In the genomic region with DNA sequence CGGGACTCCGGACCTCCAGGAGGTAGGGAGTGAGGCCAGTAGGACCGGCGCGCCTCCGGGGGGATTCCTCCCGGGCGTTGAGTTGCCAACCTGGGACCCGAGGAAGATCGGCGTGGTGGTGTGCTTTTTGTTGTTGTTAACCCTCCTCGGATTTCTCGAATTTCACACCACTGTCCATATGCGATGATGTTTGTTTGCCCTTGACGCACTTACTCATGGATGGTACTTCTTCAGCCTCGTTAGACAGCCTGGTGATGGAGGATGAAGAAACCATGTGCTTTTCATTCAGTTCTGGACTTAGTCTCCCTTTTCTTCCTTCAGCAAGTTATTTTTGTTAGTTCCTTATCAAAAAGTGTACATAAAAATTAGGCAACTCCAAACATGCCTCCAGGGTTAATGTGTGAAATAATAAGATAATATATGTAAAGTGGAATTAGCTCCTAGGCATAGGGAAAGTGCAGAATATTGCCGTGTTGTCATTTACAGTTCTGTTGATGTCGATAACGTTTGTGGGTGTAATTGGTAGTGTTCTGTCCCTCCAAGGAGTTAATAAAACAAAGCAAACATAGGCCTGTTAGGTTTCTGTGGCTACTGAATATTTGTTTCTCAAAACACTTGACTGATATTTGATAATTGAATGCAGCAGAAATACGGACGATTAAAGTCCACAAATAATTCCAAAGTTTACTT, we compare ENCODE assay signal across 8 cellular contexts. TPM values are rescaled to one million over a fixed set of nuclear protein-coding genes. Genes with fewer than 3 reads are reported as not detected.
DNase-seq lines count a peak whose midpoint lies in the region; ATAC-seq and TF ChIP-seq lines count a peak whose summit lies in the region.
"Not testable (repeated sequence)": the region's sequence is repeated elsewhere in the genome, so short reads cannot be mapped to it uniquely, and the experiment has no call there.

No MANE protein-coding gene starts in this region.

- not testable (repeated sequence) for H4K20me1 ChIP-seq in HCT116 (ENCODE audit: insufficient read depth)

- not testable (repeated sequence) for H3K9me3 Mint-ChIP-seq in T-cell

- H3K14ac ChIP-seq in mesenchymal stem cell (ENCODE audit: low read length in 2 of 2) = peak overlapping the region in 1 of 2 experiments; percentile 97

- not testable (repeated sequence) for H2BK120ac ChIP-seq in mesenchymal stem cell (ENCODE audit: low read depth, low read length)

- H4K91ac ChIP-seq in mesenchymal stem cell (ENCODE audit: low read length) = not testable (repeated sequence)

- H3K4me3 Mint-ChIP-seq in T-cell = peak overlapping the region; percentile 98 to 99 (median 99)

- H3K27ac Mint-ChIP-seq in T-cell = peak overlapping the region; percentile 99

- not testable (repeated sequence) for H3K4ac ChIP-seq in mesenchymal stem cell (ENCODE audit: low read depth in 1 of 2, low read length in 2 of 2)

- TF ChIP-seq RAD21 in HCT116 (IDR thresholded peaks at IDR 0.05; ENCODE audit: low read depth) = not testable (repeated sequence)

- H3K9ac ChIP-seq in HCT116 (ENCODE audit: low read length) (peak overlapping the region; percentile 94), mesenchymal stem cell (ENCODE audit: low read length) (peak overlapping the region; percentile 100)

- H3K79me1 ChIP-seq in mesenchymal stem cell (replicated peaks; ENCODE audit: low read length, poor library complexity, severe bottlenecking) = not testable (repeated sequence)

- peak overlapping the region; percentile 75 for H4K8ac ChIP-seq in mesenchymal stem cell (ENCODE audit: low read length)

- ATAC-seq in HCT116 = peak; percentile 1; the same call in 1 of the 2 replicates
- peak; percentile 4 to 8 (median 6) for ATAC-seq in T-cell (replicated peaks in 1 of 4)
- ATAC-seq in body of pancreas = not testable (repeated sequence)

- H3K27ac ChIP-seq in HCT116 (ENCODE audit: low read depth, low read length) (peak overlapping the region; percentile 98), body of pancreas (peak overlapping the region; percentile 94 to 99 (median 96)), mesenchymal stem cell (ENCODE audit: low read length, poor library complexity, severe bottlenecking) (peak overlapping the region; percentile 98), skin epidermis (peak overlapping the region; percentile 94 to 100 (median 98))

- H3K23ac ChIP-seq in mesenchymal stem cell (ENCODE audit: low read length in 2 of 2) = not testable (repeated sequence)

- peak overlapping the region; percentile 98 for H2BK15ac ChIP-seq in mesenchymal stem cell (ENCODE audit: low read depth, poor library complexity, severe bottlenecking)

- not testable (repeated sequence) for H3K27me3 ChIP-seq in BJ (ENCODE audit: control insufficient read depth, insufficient read depth, low read length); HCT116 (ENCODE audit: insufficient read depth, low read length); body of pancreas; mesenchymal stem cell (ENCODE audit: control insufficient read depth in 1 of 2, insufficient read depth in 1 of 2, low read length in 2 of 2)

- CTCF ChIA-PET in BJ (lab: Yijun Ruan, JAX); HCT116 (lab: Charles Lee): not testable (repeated sequence)
- CTCF ChIA-PET in T-cell (lab: Charles Lee) = interaction anchor here in 1 of 2 donors (0.6 kb wide), 2 partner anchors 28 to 45 kb away, joined by 3 read pairs; no protein-coding TSS in a partner anchor

- not testable (repeated sequence) for H3K9me2 ChIP-seq in HCT116 (ENCODE audit: insufficient read depth)

- intact Hi-C loops in HCT116 (cut with micrococcal nuclease); body of pancreas (cut with DNase I): not testable (repeated sequence)

- TF ChIP-seq POLR2A in HCT116 (IDR thresholded peaks at IDR 0.05; ENCODE audit: borderline replicate concordance, extremely low read depth, insufficient read depth, insufficient read length); body of pancreas (IDR thresholded peaks at IDR 0.05): not testable (repeated sequence)

- H3K4me2 ChIP-seq in HCT116 (ENCODE audit: low read length) (peak overlapping the region; percentile 85), mesenchymal stem cell (ENCODE audit: low read length, poor library complexity, severe bottlenecking) (peak overlapping the region; percentile 53)

- RAD21 ChIA-PET in HCT116 (lab: Charles Lee; ENCODE audit: low non-redundant PET in 1 of 2, low total read pairs in 2 of 2, uncharacterized antibody in 2 of 2, unreplicated experiment in 2 of 2) = interaction anchor here (0.6 to 0.7 kb wide), 2 partner anchors 285 to 290 kb away, joined by 3 to 5 read pairs; a partner anchor contains a TSS

- H3K27me3 Mint-ChIP-seq in T-cell = not testable (repeated sequence)

- H3K4me3 ChIP-seq in BJ (ENCODE audit: low read depth, low read length) (peak overlapping the region; percentile 78), HCT116 (replicated peaks in 1 of 2; ENCODE audit: low read depth in 1 of 2, low read length in 2 of 2) (peak overlapping the region; percentile 76 to 94), body of pancreas (peak overlapping the region; percentile 77 to 99), fibroblast of villous mesenchyme (ENCODE audit: low read depth, low read length) (peak overlapping the region; percentile 96), mesenchymal stem cell (ENCODE audit: insufficient read depth in 1 of 2, low read depth in 1 of 2, low read length in 2 of 2) (peak overlapping the region; percentile 84 to 90), skin epidermis (peak overlapping the region; percentile 73 to 98 (median 91))

- not testable (repeated sequence) for H3K9me3 ChIP-seq in HCT116 (ENCODE audit: control insufficient read depth in 1 of 2, insufficient read depth in 1 of 2, low read depth in 1 of 2, low read length in 2 of 2); body of pancreas; mesenchymal stem cell (ENCODE audit: control insufficient read depth, low read length)

- TF ChIP-seq CTCF in BJ (IDR thresholded peaks at IDR 0.05; ENCODE audit: insufficient read depth, low read depth, low read length); HCT116 (IDR thresholded peaks at IDR 0.05 in 2 of 3, conservative IDR thresholded peaks at IDR 0.05 in 1 of 3; ENCODE audit: borderline replicate concordance in 1 of 3, insufficient read depth in 1 of 3, low read depth in 2 of 3, low read length in 2 of 3); body of pancreas (IDR thresholded peaks at IDR 0.05); fibroblast of villous mesenchyme (IDR thresholded peaks at IDR 0.05; ENCODE audit: insufficient read depth, low read depth, low read length): not testable (repeated sequence)

- not testable (repeated sequence) for H2BK12ac ChIP-seq in mesenchymal stem cell (ENCODE audit: low read length in 2 of 2)

- WGBS in body of pancreas, 2 donors = 0% methylated on average over 15 to 21 of the region's 21 CpGs
- WGBS in mesenchymal stem cell = 2% methylated on average over 9 of the region's 21 CpGs

- not testable (repeated sequence) for H3K36me3 Mint-ChIP-seq in T-cell

- not testable (repeated sequence) for H2BK5ac ChIP-seq in mesenchymal stem cell (ENCODE audit: low read depth, low read length, poor library complexity, severe bottlenecking)

- peaks cover 48 to 54% (median 51%) of the 10 kb centered on the region in 3 donors for H3K4me1 Mint-ChIP-seq in T-cell

- H2AFZ ChIP-seq in HCT116 (ENCODE audit: low read depth, low read length, poor library complexity, severe bottlenecking); mesenchymal stem cell (ENCODE audit: low read depth, low read length): not testable (repeated sequence)

- DNase-seq in BJ (ENCODE audit: low read depth); HCT116 (ENCODE audit: low read depth, low spot score); T-cell; body of pancreas: not testable (repeated sequence)
- DNase-seq in NCI-H2107 treated with DMSO at 0.1 percent for 48 hours (lab: John Stamatoyannopoulos, UW; ENCODE audit: unreplicated experiment) (peak; percentile 50), fibroblast of villous mesenchyme (ENCODE audit: low read depth) (peak; percentile 12), mesenchymal stem cell (peak; percentile 44)

- H3K36me3 ChIP-seq in BJ (ENCODE audit: control insufficient read depth, insufficient read depth, low read length); HCT116 (ENCODE audit: control insufficient read depth in 1 of 2, insufficient read depth in 2 of 2, low read length in 2 of 2); body of pancreas (replicated peaks in 1 of 2; ENCODE audit: insufficient read depth in 1 of 2, low read depth in 2 of 2); mesenchymal stem cell (ENCODE audit: control insufficient read depth in 1 of 2, insufficient read depth in 2 of 2, low read depth in 1 of 2, low read length in 2 of 2): not testable (repeated sequence)

- H3K79me2 ChIP-seq in HCT116 (ENCODE audit: insufficient read depth, low read length) = peaks cover 81% of the 10 kb centered on the region

- H3K18ac ChIP-seq in mesenchymal stem cell (ENCODE audit: low read depth in 1 of 2, low read length in 2 of 2) = peak overlapping the region in 1 of 2 experiments; percentile 95

- H3K4me1 ChIP-seq in HCT116 (ENCODE audit: control insufficient read depth in 1 of 2, insufficient read depth in 2 of 2, low read length in 2 of 2); mesenchymal stem cell (ENCODE audit: control insufficient read depth, insufficient read depth, low read depth, low read length): not testable (repeated sequence)
- H3K4me1 ChIP-seq in body of pancreas = peaks cover 34% of the 10 kb centered on the region

- not testable (repeated sequence) for H2AK5ac ChIP-seq in mesenchymal stem cell (ENCODE audit: low read length, severe bottlenecking)

- TSS peak; percentile 75 for BruUV-seq in HCT116 (replicated peaks; lab: Mats Ljungman, UMichigan)

- POLR2A ChIA-PET in BJ (lab: Charles Lee) = not testable (repeated sequence)
- POLR2A ChIA-PET in HCT116 (lab: Charles Lee) = interaction anchor here (0.6 to 0.7 kb wide), 2 partner anchors 9 to 283 kb away, joined by 3 to 4 read pairs; no protein-coding TSS in a partner anchor
- POLR2A ChIA-PET in T-cell (lab: Charles Lee) = interaction anchor here (0.6 to 0.7 kb wide), 2 partner anchors 37 to 1402 kb away, joined by 4 to 6 read pairs; no protein-coding TSS in a partner anchor

RNA-seq across cellular contexts. Expression of a gene that starts 0.9 kb away (rescaled TPM):
- polyA plus RNA-seq in BJ (2011; rRNA removed) = 20.9 and 22.2 TPM in 2 replicates
- polyA minus RNA-seq in BJ (2011; rRNA and poly(A)+ RNA removed) = 32.2 and 46.8 TPM in 2 replicates
- 30.5 TPM for total RNA-seq in HCT116 (2021; ENCODE audit: unreplicated experiment)
- polyA plus RNA-seq in HCT116 (2012) = 12.6 and 13.9 TPM in 2 replicates
- 100 to 1,000 TPM in 1 of 5 donors, 10 to 100 TPM in 4; 78.0 to 105 (median 81.1) TPM for total RNA-seq in T-cell
- total RNA-seq in body of pancreas = 10 to 100 TPM; 34.0 to 51.4 TPM
- total RNA-seq in fibroblast of villous mesenchyme = 34.1 and 43.2 TPM in 2 replicates
- polyA plus RNA-seq in mesenchymal stem cell (2013, experiment 1 of 2) = 8.8 TPM
- polyA plus RNA-seq in mesenchymal stem cell (2013, experiment 2 of 2) = 8.1 TPM

RNA-seq across cellular contexts. Expression of a gene that starts 46.5 kb away (rescaled TPM):
- polyA plus RNA-seq in BJ (2011; rRNA removed) = 19.5 and 28.6 TPM in 2 replicates
- polyA minus RNA-seq in BJ (2011; rRNA and poly(A)+ RNA removed) = 28.7 and 29.2 TPM in 2 replicates
- total RNA-seq in HCT116 (2021; ENCODE audit: unreplicated experiment) (56.4 TPM), T-cell (10 to 100 TPM; 47.6 to 96.2 (median 92.9) TPM), body of pancreas (10 to 100 TPM; 19.5 to 50.4 TPM), fibroblast of villous mesenchyme (24.6 and 25.1 TPM in 2 replicates)
- 36.8 and 39.4 TPM in 2 replicates for polyA plus RNA-seq in HCT116 (2012)
- 18.6 TPM for polyA plus RNA-seq in mesenchymal stem cell (2013, experiment 1 of 2)
- polyA plus RNA-seq in mesenchymal stem cell (2013, experiment 2 of 2) = 19.3 TPM
